9 cellular contexts compared by ENCODE assay signal in the genomic region with DNA sequence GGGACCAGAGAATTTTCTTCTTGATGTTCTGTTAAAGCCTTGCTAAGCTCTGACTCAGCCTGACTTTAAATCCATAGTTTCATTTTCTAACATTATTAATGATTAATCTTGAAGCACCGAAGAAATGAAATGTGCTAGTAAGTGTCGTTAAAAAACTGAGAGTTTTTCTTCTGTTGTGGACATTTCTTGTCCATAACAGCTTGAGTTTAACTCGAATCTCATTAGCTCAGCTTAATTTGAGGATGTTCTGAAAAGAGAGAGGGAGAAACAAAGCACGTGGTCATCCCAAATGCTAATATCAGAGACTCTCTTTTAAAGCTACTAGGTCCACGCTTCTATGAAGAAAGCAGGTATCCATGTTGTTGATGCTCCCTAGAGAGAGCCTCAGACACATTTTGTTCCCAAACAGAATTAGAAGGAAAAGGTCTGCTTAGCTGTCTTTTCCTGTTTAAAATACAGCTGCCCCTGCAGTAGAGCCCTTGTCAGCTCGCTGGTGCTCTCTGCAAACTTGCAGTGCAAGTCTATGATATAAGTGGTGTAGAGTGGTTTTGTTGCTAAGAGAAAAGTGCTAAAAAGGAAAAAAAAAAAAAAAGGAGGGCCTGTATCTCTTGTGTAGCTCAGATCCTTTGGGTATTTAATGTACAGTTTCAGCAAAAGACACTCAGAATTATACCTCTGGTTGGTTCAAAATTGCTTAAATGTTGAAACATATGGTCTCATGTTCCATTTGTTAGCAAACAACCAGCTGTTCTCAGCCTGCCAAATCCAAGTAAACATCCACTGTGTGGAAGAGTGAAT.
A peak's percentile ranks its signal among the peaks of the same experiment; 100 is the strongest.
DNase-seq lines count a peak whose midpoint lies in the region; ATAC-seq and TF ChIP-seq lines count a peak whose summit lies in the region.
"Had no signal": no experiment of that assay in that cellular context is flagged by ENCODE, and none has a peak within 500 bp of the region (broad histone marks: within the 10 kb centered on the region; RNA-seq: fewer than 3 reads in every experiment).

No MANE protein-coding gene starts in this region.

- H3K9ac ChIP-seq in endocrine pancreas (ENCODE audit: control insufficient read depth, insufficient read depth, low read length): no peak overlapping the region

- ATAC-seq in GM21737 (IDR thresholded peaks at IDR 0.05; ENCODE audit: unreplicated experiment) (no peak), GM21447 (IDR thresholded peaks at IDR 0.05; ENCODE audit: unreplicated experiment) (no peak)

- no peak for TF ChIP-seq POLR2A in vagina (IDR thresholded peaks at IDR 0.05)

- H3K36me3 ChIP-seq in endocrine pancreas (ENCODE audit: control insufficient read depth, insufficient read depth, low read length): no peaks in the 10 kb centered on the region
- H3K36me3 ChIP-seq in mesodermal cell (ENCODE audit: control insufficient read depth, insufficient read depth, low read length): no peaks in the 10 kb centered on the region
- no peaks in the 10 kb centered on the region for H3K36me3 ChIP-seq in vagina

- H3K9me3 ChIP-seq in endocrine pancreas (ENCODE audit: control insufficient read depth, low read length): no peaks in the 10 kb centered on the region
- no peaks in the 10 kb centered on the region for H3K9me3 ChIP-seq in mesodermal cell (ENCODE audit: control insufficient read depth, low read length)
- no peaks in the 10 kb centered on the region for H3K9me3 ChIP-seq in vagina

- peak overlapping the region; percentile 31 for H3K27ac ChIP-seq in mesodermal cell (ENCODE audit: low read depth, low read length, severe bottlenecking)
- H3K27ac ChIP-seq in vagina: peak overlapping the region; percentile 54

- no peaks in the 10 kb centered on the region for H3K27me3 ChIP-seq in endocrine pancreas (ENCODE audit: control insufficient read depth, insufficient read depth, low read length)
- no peaks in the 10 kb centered on the region for H3K27me3 ChIP-seq in vagina

- 79 to 96% methylated on average over 5 to 6 of the region's 6 CpGs for WGBS in mesodermal cell (ENCODE audit: insufficient coverage in 2 of 2), 2 experiments

- H3K4me1 ChIP-seq in endocrine pancreas (ENCODE audit: control insufficient read depth, insufficient read depth, low read length): peaks cover 17% of the 10 kb centered on the region
- H3K4me1 ChIP-seq in mesodermal cell (ENCODE audit: control insufficient read depth, insufficient read depth, low read length, poor library complexity, severe bottlenecking): peaks cover 12% of the 10 kb centered on the region
- peaks cover 10% of the 10 kb centered on the region for H3K4me1 ChIP-seq in vagina

- TF ChIP-seq CTCF in vagina (IDR thresholded peaks at IDR 0.05): no peak

- peak overlapping the region; percentile 93 for H3K4me3 ChIP-seq in endocrine pancreas (ENCODE audit: control insufficient read depth, insufficient read depth, low read length)
- no peak overlapping the region for H3K4me3 ChIP-seq in mesodermal cell (ENCODE audit: extremely low read depth, insufficient read depth, low read length, poor library complexity, severe bottlenecking)
- H3K4me3 ChIP-seq in vagina: peak overlapping the region in 1 of 2 donors; percentile 8

- DNase-seq in NCI-H2081 (lab: John Stamatoyannopoulos, UW) (peak; percentile 32 to 54), NCI-H2081 treated with DMSO at 0.1 percent for 48 hours (lab: John Stamatoyannopoulos, UW) (no peak), vagina (ENCODE audit: extremely low spot score in 2 of 2) (no peak), SHP77 (lab: John Stamatoyannopoulos, UW) (no peak)
- DNase-seq: NCI-H226 had no signal

- intact Hi-C loops in vagina (cut with DNase I): no loop called here

Comparison
In these comparisons a context has a peak if more than half of its experiments do, and no peak if none do; other contexts are left out.
1. DNase-seq: peak in NCI-H2081 (2 of 2); none in NCI-H2081 treated with DMSO at 0.1 percent for 48 hours (single experiment), vagina (0 of 2) and SHP77 (0 of 2).